In genomic region chr1:236465959-236466303, GRCh38 we compare ENCODE assay signal across 10 cellular contexts. TPM values are rescaled to one million over a fixed set of nuclear protein-coding genes. Genes with fewer than 3 reads are reported as not detected.
DNase-seq lines count a peak whose midpoint lies in the region; ATAC-seq and TF ChIP-seq lines count a peak whose summit lies in the region.
"Had no signal": no experiment of that assay in that cellular context is flagged by ENCODE, and none has a peak within 500 bp of the region (broad histone marks: within the 10 kb centered on the region; RNA-seq: fewer than 3 reads in every experiment).

No MANE protein-coding gene starts in this region.

- CTCF ChIA-PET in activated CD4-positive, alpha-beta T cell treated with anti-CD3 and anti-CD28 coated beads for 36 hours (lab: Charles Lee), result interaction anchor here (0.5 to 0.6 kb wide), 2 partner anchors 17 to 33 kb away, joined by 3 to 4 read pairs; no protein-coding TSS in a partner anchor

- H3K9me3 ChIP-seq in tibial artery, result no peaks in the 10 kb centered on the region
- H3K9me3 ChIP-seq in transverse colon, result no peaks in the 10 kb centered on the region
- H3K9me3 ChIP-seq: A549 had no signal

- WGBS in transverse colon (ENCODE audit: low coverage in 1 of 2), 2 donors, result 68 to 69% methylated on average over 5 of the region's 5 CpGs

- H3K27ac Mint-ChIP-seq in activated CD4-positive, alpha-beta T cell treated with anti-CD3 and anti-CD28 coated beads for 36 hours, result no peak overlapping the region
- H3K27ac Mint-ChIP-seq in memory B cell, result no peak overlapping the region

- H3K27ac ChIP-seq in tibial artery, result no peak overlapping the region
- H3K27ac ChIP-seq in transverse colon, result no peak overlapping the region
- H3K27ac ChIP-seq: A549 had no signal

- TF ChIP-seq CTCF in tibial artery (IDR thresholded peaks at IDR 0.05) (no peak), transverse colon (IDR thresholded peaks at IDR 0.05) (no peak)

- no peak for TF ChIP-seq EP300 in transverse colon (IDR thresholded peaks at IDR 0.05; ENCODE audit: low read depth)

- H3K36me3 ChIP-seq in tibial artery (no peaks in the 10 kb centered on the region), transverse colon (no peaks in the 10 kb centered on the region)

- TF ChIP-seq POLR2A in transverse colon (IDR thresholded peaks at IDR 0.05), result no peak

- intact Hi-C loops in activated CD4-positive, alpha-beta T cell treated with anti-CD3 and anti-CD28 coated beads for 36 hours (cut with DNase I, micrococcal nuclease), result no loop called here
- intact Hi-C loops in tibial artery (cut with DNase I; ENCODE audit: low total_unique reads) (no loop called here), transverse colon (cut with DNase I; ENCODE audit: low total_unique reads) (no loop called here)

- H3K4me3 ChIP-seq in tibial artery (no peak overlapping the region), transverse colon (no peak overlapping the region)
- H3K4me3 ChIP-seq: A549 had no signal

- H3K4me1 ChIP-seq in tibial artery, result no peaks in the 10 kb centered on the region
- no peaks in the 10 kb centered on the region for H3K4me1 ChIP-seq in transverse colon

- no peaks in the 10 kb centered on the region for H3K9me3 Mint-ChIP-seq in activated CD4-positive, alpha-beta T cell treated with anti-CD3 and anti-CD28 coated beads for 36 hours (ENCODE audit: low read depth)
- H3K9me3 Mint-ChIP-seq in memory B cell, result no peaks in the 10 kb centered on the region

- no peak for DNase-seq in activated CD4-positive, alpha-beta T cell treated with anti-CD3 and anti-CD28 coated beads for 36 hours
- DNase-seq in activated CD4-positive, alpha-beta T cell treated with anti-CD3 and anti-CD28 coated beads, Interleukin-2, amount 50 U/mL, for 1 hour, result no peak
- peak in 1 of 2 donors; percentile 23 for DNase-seq in memory B cell (ENCODE audit: low spot score in 2 of 2)
- no peak for DNase-seq in tibial artery
- DNase-seq in NCI-H1694 (lab: John Stamatoyannopoulos, UW), result no peak
- no peak for DNase-seq in transverse colon
- DNase-seq: NCI-H526 had no signal

- POLR2A ChIA-PET in activated CD4-positive, alpha-beta T cell treated with anti-CD3 and anti-CD28 coated beads for 36 hours (lab: Charles Lee), result no interaction called here

- peak; percentile 60 for ATAC-seq in activated CD4-positive, alpha-beta T cell treated with anti-CD3 and anti-CD28 coated beads for 36 hours
- peak; percentile 93 for ATAC-seq in GM21737 (IDR thresholded peaks at IDR 0.05; ENCODE audit: unreplicated experiment)
- ATAC-seq in HG03565 (IDR thresholded peaks at IDR 0.05; ENCODE audit: unreplicated experiment), result peak; percentile 87
- ATAC-seq in memory B cell (ENCODE audit: low read depth), result peak; percentile 96
- ATAC-seq: A549 had no signal

- in situ Hi-C loops in transverse colon (cut with MboI; ENCODE audit: low pct_ligation_motif_present in 1 of 4, low pct_unique_long_range_greater_than_20kb in 1 of 4, low sequenced_read_pairs in 3 of 4), result no loop called here

- H3K27me3 Mint-ChIP-seq in activated CD4-positive, alpha-beta T cell treated with anti-CD3 and anti-CD28 coated beads for 36 hours, result peaks cover 11% of the 10 kb centered on the region
- H3K27me3 Mint-ChIP-seq in memory B cell, result peaks cover 33% of the 10 kb centered on the region

- H3K27me3 ChIP-seq in tibial artery (peaks cover 0 to 6% of the 10 kb centered on the region in 2 donors), transverse colon (no peaks in the 10 kb centered on the region)

- no peak overlapping the region for H3K4me3 Mint-ChIP-seq in activated CD4-positive, alpha-beta T cell treated with anti-CD3 and anti-CD28 coated beads for 36 hours
- peak overlapping the region; percentile 19 for H3K4me3 Mint-ChIP-seq in memory B cell

- H3K4me1 Mint-ChIP-seq in activated CD4-positive, alpha-beta T cell treated with anti-CD3 and anti-CD28 coated beads for 36 hours, result peaks cover 20% of the 10 kb centered on the region
- H3K4me1 Mint-ChIP-seq in memory B cell, result peaks cover 20% of the 10 kb centered on the region

- no peaks in the 10 kb centered on the region for H3K36me3 Mint-ChIP-seq in activated CD4-positive, alpha-beta T cell treated with anti-CD3 and anti-CD28 coated beads for 36 hours (ENCODE audit: low read depth)
- H3K36me3 Mint-ChIP-seq in memory B cell, result peaks cover 1% of the 10 kb centered on the region

RNA-seq across cellular contexts. Expression of gene LGALS8, which starts 57.9 kb away (rescaled TPM):
- total RNA-seq in activated CD4-positive, alpha-beta T cell treated with anti-CD3 and anti-CD28 coated beads for 36 hours, result 100 to 1,000 TPM; 106 to 155 TPM
- 10 to 100 TPM; 38.2 to 88.1 (median 59.3) TPM for total RNA-seq in transverse colon
